ENCODE assay signal across 11 cellular contexts in the genomic region with DNA sequence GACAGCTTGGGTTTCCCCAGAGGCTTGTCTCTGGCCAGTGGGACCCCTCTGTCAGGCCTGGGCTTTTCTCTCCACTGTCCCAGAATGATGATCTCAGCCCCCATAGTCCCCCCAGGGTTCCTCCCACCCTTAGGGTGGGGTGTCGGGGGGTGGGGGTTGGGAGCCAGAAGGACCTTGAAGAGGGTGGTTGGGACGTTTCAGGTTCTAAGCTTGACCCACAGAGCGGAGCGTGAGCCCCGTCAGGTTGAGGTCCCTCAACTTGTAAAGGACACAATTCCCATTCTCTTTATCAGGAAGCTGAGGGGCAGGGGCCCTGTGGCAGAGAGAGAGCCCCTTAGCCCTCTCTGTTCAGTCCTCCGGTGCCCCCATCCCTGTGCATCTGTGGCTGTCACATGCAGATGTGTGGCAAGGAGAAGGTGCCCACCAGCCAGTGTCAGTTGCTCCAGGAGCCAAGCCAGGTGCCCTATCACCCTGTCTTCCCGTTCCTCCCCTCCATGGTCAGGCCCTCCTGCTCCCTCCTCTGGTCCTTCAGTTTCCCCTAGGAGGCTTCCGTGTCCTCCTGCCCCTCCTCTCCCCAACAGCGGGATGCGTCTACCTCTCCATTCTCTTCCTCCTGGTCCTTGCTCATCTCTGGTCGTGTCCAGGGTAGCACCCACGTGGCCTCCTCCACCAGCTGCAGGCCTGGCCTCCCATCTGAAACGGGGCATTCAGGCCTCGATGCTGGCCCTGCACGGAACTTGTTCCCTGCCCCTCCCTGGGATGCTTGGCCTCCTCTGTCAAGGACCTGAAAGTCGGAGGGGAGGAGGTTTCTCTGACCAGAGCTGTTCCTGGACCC. TPM values are rescaled to one million over a fixed set of nuclear protein-coding genes. Genes with fewer than 3 reads are reported as not detected.
DNase-seq lines count a peak whose midpoint lies in the region; TF ChIP-seq lines count a peak whose summit lies in the region.
"Had no signal": no experiment of that assay in that cellular context is flagged by ENCODE, and none has a peak within 500 bp of the region (broad histone marks: within the 10 kb centered on the region; RNA-seq: fewer than 3 reads in every experiment).

No MANE protein-coding gene starts in this region.

- H3K9me2 ChIP-seq in OCI-LY1 (ENCODE audit: low read depth, low read length) (no peaks in the 10 kb centered on the region), hepatocyte (replicated peaks; ENCODE audit: insufficient read depth) (no peaks in the 10 kb centered on the region)

- H2BK120ac ChIP-seq in trophoblast cell (ENCODE audit: insufficient read depth, low read length, poor library complexity) = no peak overlapping the region

- H2AK5ac ChIP-seq in trophoblast cell (ENCODE audit: low read length) = no peak overlapping the region

- H4K20me1 ChIP-seq in OCI-LY1 (ENCODE audit: insufficient read depth, low read length) (no peaks in the 10 kb centered on the region), hepatocyte (ENCODE audit: insufficient read depth, poor library complexity, severe bottlenecking) (no peaks in the 10 kb centered on the region)

- no peaks in the 10 kb centered on the region for H3K9me3 ChIP-seq in A673 (ENCODE audit: low read depth, low read length, poor library complexity, severe bottlenecking)
- H3K9me3 ChIP-seq in OCI-LY1 (ENCODE audit: low read length) = no peaks in the 10 kb centered on the region
- H3K9me3 ChIP-seq in hepatocyte (ENCODE audit: low read depth) = no peaks in the 10 kb centered on the region
- peaks cover 7% of the 10 kb centered on the region for H3K9me3 ChIP-seq in trophoblast cell (ENCODE audit: insufficient read depth, low read depth, low read length)
- H3K9me3 ChIP-seq: ovary had no signal

- WGBS in hepatocyte (ENCODE audit: low lambda C conversion rate, missing lambda C conversion rate) = 79% methylated on average over 16 of the region's 16 CpGs
- WGBS in trophoblast cell (ENCODE audit: extremely low coverage, insufficient coverage, insufficient read length) = no CpG with 5 or more reads among the region's 16 CpGs

- H4K8ac ChIP-seq in trophoblast cell (ENCODE audit: low read depth, low read length) = no peak overlapping the region

- intact Hi-C loops in A673 (cut with micrococcal nuclease; ENCODE audit: unreplicated experiment) = no loop called here

- BruUV-seq in A673 (replicated peaks; lab: Mats Ljungman, UMichigan) = no TSS peak

- H3K4me2 ChIP-seq in OCI-LY1 (ENCODE audit: low read length) = peak overlapping the region; percentile 66; the same call in 1 of the 2 replicates
- H3K4me2 ChIP-seq in hepatocyte = peak overlapping the region; percentile 98
- H3K4me2 ChIP-seq in trophoblast cell (ENCODE audit: low read length) = no peak overlapping the region

- H3K79me1 ChIP-seq in trophoblast cell (ENCODE audit: low read length) = peaks cover 7% of the 10 kb centered on the region

- peak overlapping the region; percentile 97 for H3K27ac ChIP-seq in A673 (ENCODE audit: low read depth, low read length, poor library complexity, severe bottlenecking)
- H3K27ac ChIP-seq in OCI-LY1 (ENCODE audit: low read depth, low read length, poor library complexity, severe bottlenecking) = no peak overlapping the region
- H3K27ac ChIP-seq in hepatocyte = peak overlapping the region; percentile 93
- no peak overlapping the region for H3K27ac ChIP-seq in trophoblast cell (ENCODE audit: low read depth, low read length)
- H3K27ac ChIP-seq: ovary had no signal

- CTCF ChIA-PET in A673 (lab: Charles Lee) = no interaction called here

- H3K18ac ChIP-seq in trophoblast cell (ENCODE audit: low read length) = no peak overlapping the region

- H2BK5ac ChIP-seq in trophoblast cell (ENCODE audit: low read depth, low read length, poor library complexity) = no peak overlapping the region

- POLR2A ChIA-PET in A673 (lab: Charles Lee; ENCODE audit: low non-redundant PET) = no interaction called here

- H2BK12ac ChIP-seq in trophoblast cell (ENCODE audit: low read length) = no peak overlapping the region

- H3K4me1 ChIP-seq in A673 (ENCODE audit: insufficient read depth, low read length, poor library complexity, severe bottlenecking) (peaks cover 63% of the 10 kb centered on the region), OCI-LY1 (ENCODE audit: insufficient read depth, low read length, severe bottlenecking) (peaks cover 53% of the 10 kb centered on the region), hepatocyte (ENCODE audit: insufficient read depth) (peaks cover 58% of the 10 kb centered on the region), trophoblast cell (ENCODE audit: control insufficient read depth in 1 of 2, insufficient read depth in 2 of 2, low read length in 2 of 2) (peaks cover 27 to 35% of the 10 kb centered on the region in 2 experiments)

- DNase-seq in A673 (ENCODE audit: low spot score) (no peak), DMS153 (lab: John Stamatoyannopoulos, UW) (peak; percentile 40), hepatocyte (ENCODE audit: low spot score) (no peak), NCI-H2029 (lab: John Stamatoyannopoulos, UW) (no peak), SIG-M5 (lab: John Stamatoyannopoulos, UW) (no peak), trophoblast cell (no peak), iPS-NIHi11 (ENCODE audit: low spot score) (no peak)
- DNase-seq: NCI-H748 treated with DMSO at 0.1 percent for 48 hours had no signal

- no peak overlapping the region for H3K23ac ChIP-seq in trophoblast cell (ENCODE audit: low read length)

- H3K27me3 ChIP-seq in A673 (replicated peaks; ENCODE audit: insufficient read depth, low read depth, low read length, poor library complexity) (no peaks in the 10 kb centered on the region), OCI-LY1 (ENCODE audit: insufficient read depth, low read length) (peaks cover 17% of the 10 kb centered on the region), hepatocyte (peaks cover 8% of the 10 kb centered on the region), trophoblast cell (ENCODE audit: insufficient read depth, low read length) (peaks cover 58% of the 10 kb centered on the region)

- H3K14ac ChIP-seq in trophoblast cell (ENCODE audit: low read length) = no peak overlapping the region

- H4K12ac ChIP-seq in trophoblast cell (ENCODE audit: low read depth, low read length) = no peak overlapping the region

- H3K4me3 ChIP-seq in A673 (ENCODE audit: low read depth, low read length, poor library complexity, severe bottlenecking) (no peak overlapping the region), OCI-LY1 (ENCODE audit: low read depth, low read length, poor library complexity, severe bottlenecking) (peak overlapping the region; percentile 45), hepatocyte (no peak overlapping the region), trophoblast cell (ENCODE audit: low read depth, low read length) (no peak overlapping the region)
- H3K4me3 ChIP-seq: ovary had no signal

- no peaks in the 10 kb centered on the region for H3F3A ChIP-seq in OCI-LY1 (ENCODE audit: insufficient read depth, low read length)

- no peak overlapping the region for H4K91ac ChIP-seq in trophoblast cell (ENCODE audit: low read depth, low read length)

- H3K36me3 ChIP-seq in A673 (ENCODE audit: insufficient read depth, low read length, poor library complexity, severe bottlenecking) (no peaks in the 10 kb centered on the region), OCI-LY1 (ENCODE audit: insufficient read depth, low read length) (no peaks in the 10 kb centered on the region), hepatocyte (replicated peaks; ENCODE audit: insufficient read depth, low read depth) (no peaks in the 10 kb centered on the region), trophoblast cell (ENCODE audit: control insufficient read depth in 1 of 2, insufficient read depth in 2 of 2, low read length in 2 of 2) (no peaks in the 10 kb centered on the region)
- H3K36me3 ChIP-seq: ovary had no signal

- H3K79me2 ChIP-seq in OCI-LY1 (ENCODE audit: insufficient read depth, low read length) (no peaks in the 10 kb centered on the region), hepatocyte (peaks cover 5% of the 10 kb centered on the region), trophoblast cell (ENCODE audit: control insufficient read depth, insufficient read depth, low read length, poor library complexity) (peaks cover 6% of the 10 kb centered on the region)

- H2AFZ ChIP-seq in OCI-LY1 (ENCODE audit: low read length) = no peak overlapping the region
- H2AFZ ChIP-seq in hepatocyte = no peak overlapping the region
- no peak overlapping the region for H2AFZ ChIP-seq in trophoblast cell (ENCODE audit: insufficient read depth, low read length, poor library complexity)

- no peak overlapping the region; the same call in 1 of the 2 replicates for H3K9ac ChIP-seq in OCI-LY1 (ENCODE audit: low read length)
- H3K9ac ChIP-seq in trophoblast cell (ENCODE audit: low read length) = no peak overlapping the region

- no peak for TF ChIP-seq CTCF in A673 (conservative IDR thresholded peaks at IDR 0.05; ENCODE audit: low read depth, low read length)
- TF ChIP-seq CTCF in OCI-LY1 (IDR thresholded peaks at IDR 0.05; ENCODE audit: low read length) = no peak
- TF ChIP-seq CTCF in hepatocyte (IDR thresholded peaks at IDR 0.05; ENCODE audit: poor library complexity) = no peak

- no peak overlapping the region for H3K4ac ChIP-seq in trophoblast cell (ENCODE audit: low read depth, low read length)

RNA-seq across cellular contexts. Expression of a gene that starts 1.5 kb away (rescaled TPM):
- total RNA-seq in A673 (2021) (1.6 and 2.9 TPM in 2 replicates), hepatocyte (4.5 and 4.8 TPM in 2 replicates)
- 1.1 and 2.4 TPM in 2 replicates for polyA plus RNA-seq in hepatocyte
- polyA plus RNA-seq in trophoblast cell (2013) = 0.03 and 0.04 TPM in 2 replicates
- total RNA-seq: activated CD8-positive, alpha-beta memory T cell treated with anti-CD3 and anti-CD28 coated beads for 36 hours had no signal

RNA-seq across cellular contexts. Expression of a gene that starts 5.3 kb away (rescaled TPM):
- 24.2 and 27.1 TPM in 2 replicates for total RNA-seq in A673 (2021)
- 10.4 and 13.6 TPM in 2 replicates for total RNA-seq in hepatocyte
- polyA plus RNA-seq in hepatocyte = 8.3 and 10.9 TPM in 2 replicates
- 4.0 TPM in 2 replicates for polyA plus RNA-seq in trophoblast cell (2013)

RNA-seq across cellular contexts. Expression of a gene that starts 9.7 kb away (rescaled TPM):
- total RNA-seq in A673 (2021) = 48.5 and 51.9 TPM in 2 replicates
- 6.2 and 7.6 TPM in 2 replicates for total RNA-seq in hepatocyte
- 7.1 and 8.1 TPM in 2 replicates for polyA plus RNA-seq in hepatocyte
- polyA plus RNA-seq in trophoblast cell (2013) = 9.0 and 9.9 TPM in 2 replicates

RNA-seq across cellular contexts. Expression of a gene that starts 40.4 kb away (rescaled TPM):
- total RNA-seq in A673 (2021) (71.7 and 76.1 TPM in 2 replicates), hepatocyte (4.7 TPM in 2 replicates)
- 4.3 and 6.5 TPM in 2 replicates for polyA plus RNA-seq in hepatocyte
- polyA plus RNA-seq in trophoblast cell (2013) = 15.0 and 15.3 TPM in 2 replicates

RNA-seq across cellular contexts. Expression of a gene that starts 44.1 kb away (rescaled TPM):
- total RNA-seq in A673 (2021) = 231 and 252 TPM in 2 replicates
- 81.4 and 89.8 TPM in 2 replicates for total RNA-seq in hepatocyte
- 375 and 385 TPM in 2 replicates for polyA plus RNA-seq in hepatocyte
- 722 and 724 TPM in 2 replicates for polyA plus RNA-seq in trophoblast cell (2013)

Comparison
In these comparisons a context has a peak if more than half of its experiments do, and no peak if none do; other contexts are left out.
1. H3K27ac ChIP-seq: peak in A673 (single experiment) and hepatocyte (single experiment); none in OCI-LY1 (single experiment) and trophoblast cell (single experiment).